In the genomic region with DNA sequence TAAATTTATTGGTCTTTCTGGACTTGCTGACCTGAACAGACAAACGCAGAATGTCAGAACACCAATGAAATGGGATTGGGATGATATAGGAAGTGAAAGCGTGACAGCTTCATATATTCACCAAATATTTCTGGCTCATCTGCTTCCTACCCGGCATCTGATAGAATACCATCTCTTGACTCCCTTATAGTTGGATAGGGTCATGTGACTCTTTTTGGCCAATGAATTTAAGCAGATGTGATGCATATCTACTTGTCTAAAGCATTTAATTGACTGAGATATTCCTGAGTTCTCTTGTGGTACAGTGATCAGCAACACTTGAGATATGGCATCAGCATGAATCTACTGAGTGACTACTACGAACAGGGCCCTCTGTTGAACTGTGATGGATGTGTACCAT, we compare ENCODE assay signal across 19 cellular contexts. TPM values are rescaled to one million over a fixed set of nuclear protein-coding genes. Genes with fewer than 3 reads are reported as not detected.
A peak's percentile ranks its signal among the peaks of the same experiment; 100 is the strongest.
DNase-seq lines count a peak whose midpoint lies in the region; ATAC-seq and TF ChIP-seq lines count a peak whose summit lies in the region.
"Had no signal": no experiment of that assay in that cellular context is flagged by ENCODE, and none has a peak within 500 bp of the region (broad histone marks: within the 10 kb centered on the region; RNA-seq: fewer than 3 reads in every experiment).

No MANE protein-coding gene starts in this region.

- H3K18ac ChIP-seq in trophoblast cell (ENCODE audit: low read length) = no peak overlapping the region

- intact Hi-C loops in CD4-positive, alpha-beta T cell (cut with DNase I, micrococcal nuclease) = no loop called here
- intact Hi-C loops in thyroid gland (cut with DNase I) = no loop called here

- peaks cover 4% of the 10 kb centered on the region for H3K27me3 Mint-ChIP-seq in CD4-positive, alpha-beta T cell
- H3K27me3 Mint-ChIP-seq in nephron (ENCODE audit: low read depth) = no peaks in the 10 kb centered on the region

- no peak for ATAC-seq in CD4-positive, alpha-beta T cell (ENCODE audit: poor library complexity)
- ATAC-seq in HG03442 (IDR thresholded peaks at IDR 0.05; ENCODE audit: unreplicated experiment) = no peak

- H3K4ac ChIP-seq in trophoblast cell (ENCODE audit: low read depth, low read length) = no peak overlapping the region

- H3K36me3 ChIP-seq in BLaER1 (no peaks in the 10 kb centered on the region), trophoblast cell (ENCODE audit: control insufficient read depth in 1 of 2, insufficient read depth in 2 of 2, low read length in 2 of 2) (no peaks in the 10 kb centered on the region), thyroid gland (no peaks in the 10 kb centered on the region)

- H2AK5ac ChIP-seq in trophoblast cell (ENCODE audit: low read length) = no peak overlapping the region

- CTCF ChIA-PET in CD4-positive, alpha-beta T cell (lab: Charles Lee) = interaction anchor here (1.7 kb wide), 1 partner anchor 51 kb away, joined by 7 read pairs; no protein-coding TSS in a partner anchor

- H3K14ac ChIP-seq in trophoblast cell (ENCODE audit: low read length) = no peak overlapping the region

- no peak overlapping the region for H4K12ac ChIP-seq in trophoblast cell (ENCODE audit: low read depth, low read length)

- no peak overlapping the region for H4K91ac ChIP-seq in trophoblast cell (ENCODE audit: low read depth, low read length)

- POLR2A ChIA-PET in CD4-positive, alpha-beta T cell (lab: Charles Lee) = interaction anchor here (0.7 to 1.0 kb wide), 2 partner anchors 56 to 887 kb away, joined by 3 to 5 read pairs; partner anchors contain the start of gene NAT10

- no peak overlapping the region for H3K9ac ChIP-seq in BLaER1
- no peak overlapping the region for H3K9ac ChIP-seq in trophoblast cell (ENCODE audit: low read length)

- peaks cover 7% of the 10 kb centered on the region for H4K20me1 ChIP-seq in BLaER1

- H3K9me3 Mint-ChIP-seq in CD4-positive, alpha-beta T cell = no peaks in the 10 kb centered on the region
- no peaks in the 10 kb centered on the region for H3K9me3 Mint-ChIP-seq in nephron
- H3K9me3 Mint-ChIP-seq: T-helper 1 cell treated with Interleukin-12 subunit alpha and Interleukin-12 subunit beta and Interleukin-4 antibody, amounts not matched to agents 30 μg/mL and 1 μg/mL, for 36 hours had no signal

- H3K4me1 ChIP-seq in BLaER1 = peaks cover 26% of the 10 kb centered on the region
- H3K4me1 ChIP-seq in trophoblast cell (ENCODE audit: control insufficient read depth in 1 of 2, insufficient read depth in 2 of 2, low read length in 2 of 2) = peaks cover 0 to 5% of the 10 kb centered on the region in 2 experiments
- peaks cover 11 to 14% of the 10 kb centered on the region in 2 donors for H3K4me1 ChIP-seq in thyroid gland

- no peak for DNase-seq in CD4-positive, alpha-beta T cell
- DNase-seq in OCI-M1 (lab: John Stamatoyannopoulos, UW) = peak; percentile 57
- no peak for DNase-seq in trophoblast cell
- DNase-seq in thyroid gland = no peak
- DNase-seq: DMS79, KBM-7, NCI-H1694, NCI-H2081, NCI-H2171, NCI-H345, NCI-H524 treated with DMSO at 0.1 percent for 48 hours, NCI-H82, SHP77 treated with DMSO at 0.1 percent for 48 hours had no signal

- no peak overlapping the region for H2BK12ac ChIP-seq in trophoblast cell (ENCODE audit: low read length)

- no peak overlapping the region for H2BK120ac ChIP-seq in trophoblast cell (ENCODE audit: insufficient read depth, low read length, poor library complexity)

- peaks cover 32% of the 10 kb centered on the region for H3K79me1 ChIP-seq in trophoblast cell (ENCODE audit: low read length)

- TF ChIP-seq POLR2A in thyroid gland (IDR thresholded peaks at IDR 0.05) = no peak

- H3K4me1 Mint-ChIP-seq in CD4-positive, alpha-beta T cell (ENCODE audit: low read depth) = peaks cover 11% of the 10 kb centered on the region
- H3K4me1 Mint-ChIP-seq in nephron = peaks cover 30% of the 10 kb centered on the region

- H3K79me2 ChIP-seq in trophoblast cell (ENCODE audit: control insufficient read depth, insufficient read depth, low read length, poor library complexity) = peaks cover 16% of the 10 kb centered on the region

- no peak overlapping the region for H2AFZ ChIP-seq in trophoblast cell (ENCODE audit: insufficient read depth, low read length, poor library complexity)

- WGBS in trophoblast cell (ENCODE audit: extremely low coverage, insufficient coverage, insufficient read length) = no CpG with 5 or more reads among the region's 4 CpGs
- 85 to 91% methylated on average over 4 of the region's 4 CpGs for WGBS in thyroid gland, 2 donors

- H2BK5ac ChIP-seq in trophoblast cell (ENCODE audit: low read depth, low read length, poor library complexity) = no peak overlapping the region

- H3K23ac ChIP-seq in trophoblast cell (ENCODE audit: low read length) = no peak overlapping the region

- H3K4me2 ChIP-seq in BLaER1 = 0 out of 2 replicates have a peak overlapping the region, but pooled peaks have one; percentile 83
- no peak overlapping the region for H3K4me2 ChIP-seq in trophoblast cell (ENCODE audit: low read length)

- H3K4me3 ChIP-seq in BLaER1 (no peak overlapping the region), trophoblast cell (ENCODE audit: low read depth, low read length) (no peak overlapping the region), thyroid gland (replicated peaks in 1 of 3) (no peak overlapping the region)

- peaks cover 18% of the 10 kb centered on the region for H3K36me3 Mint-ChIP-seq in CD4-positive, alpha-beta T cell (ENCODE audit: low read depth)
- H3K36me3 Mint-ChIP-seq in nephron (ENCODE audit: low read depth) = peaks cover 12% of the 10 kb centered on the region

- no peak overlapping the region for H4K8ac ChIP-seq in trophoblast cell (ENCODE audit: low read depth, low read length)

- no peaks in the 10 kb centered on the region for H3K9me3 ChIP-seq in BLaER1
- no peaks in the 10 kb centered on the region for H3K9me3 ChIP-seq in CD4-positive, alpha-beta T cell (ENCODE audit: control insufficient read depth, low read length)
- H3K9me3 ChIP-seq in trophoblast cell (ENCODE audit: insufficient read depth, low read depth, low read length) = no peaks in the 10 kb centered on the region
- H3K9me3 ChIP-seq in thyroid gland = no peaks in the 10 kb centered on the region

- H3K4me3 Mint-ChIP-seq in CD4-positive, alpha-beta T cell = peak overlapping the region; percentile 42
- peak overlapping the region in 1 of 3 experiments; percentile 18 for H3K4me3 Mint-ChIP-seq in nephron
- H3K4me3 Mint-ChIP-seq: T-helper 1 cell treated with Interleukin-12 subunit alpha and Interleukin-12 subunit beta and Interleukin-4 antibody, amounts not matched to agents 30 μg/mL and 1 μg/mL, for 36 hours had no signal

- H3K27ac Mint-ChIP-seq in CD4-positive, alpha-beta T cell = no peak overlapping the region
- peak overlapping the region; percentile 17 to 49 (median 43) for H3K27ac Mint-ChIP-seq in nephron
- H3K27ac Mint-ChIP-seq: T-helper 1 cell treated with Interleukin-12 subunit alpha and Interleukin-12 subunit beta and Interleukin-4 antibody, amounts not matched to agents 30 μg/mL and 1 μg/mL, for 36 hours had no signal

- H3K27ac ChIP-seq in BLaER1 = no peak overlapping the region
- H3K27ac ChIP-seq in CD4-positive, alpha-beta T cell (ENCODE audit: low read depth, low read length) = no peak overlapping the region
- H3K27ac ChIP-seq in trophoblast cell (ENCODE audit: low read depth, low read length) = no peak overlapping the region
- no peak overlapping the region for H3K27ac ChIP-seq in thyroid gland
- H3K27ac ChIP-seq: C4-2B, RWPE1 had no signal

- H3K27me3 ChIP-seq in BLaER1 = no peaks in the 10 kb centered on the region
- no peaks in the 10 kb centered on the region for H3K27me3 ChIP-seq in CD4-positive, alpha-beta T cell (ENCODE audit: control insufficient read depth, insufficient read depth, low read length)
- H3K27me3 ChIP-seq in trophoblast cell (ENCODE audit: insufficient read depth, low read length) = no peaks in the 10 kb centered on the region
- H3K27me3 ChIP-seq in thyroid gland = no peaks in the 10 kb centered on the region

- no peak for TF ChIP-seq CTCF in CD4-positive, alpha-beta T cell (IDR thresholded peaks at IDR 0.05)
- TF ChIP-seq CTCF in nephron (IDR thresholded peaks at IDR 0.05; ENCODE audit: unreplicated experiment in 3 of 3) (no peak), thyroid gland (IDR thresholded peaks at IDR 0.05) (no peak)

RNA-seq across cellular contexts. Expression of gene CAPRIN1, which starts 2.5 kb away (rescaled TPM):
- total RNA-seq in CD4-positive, alpha-beta T cell = 100 to 1,000 TPM; 107 TPM
- polyA plus RNA-seq in trophoblast cell (2013) = 229 and 231 TPM in 2 replicates
- 100 to 1,000 TPM; 164 to 207 (median 180) TPM for total RNA-seq in thyroid gland

RNA-seq across cellular contexts. Expression of gene NAT10, which starts 56.4 kb away (rescaled TPM):
- 10 to 100 TPM; 50.1 to 55.6 TPM for total RNA-seq in CD4-positive, alpha-beta T cell
- polyA plus RNA-seq in trophoblast cell (2013) = 23.6 and 25.2 TPM in 2 replicates
- total RNA-seq in thyroid gland = 10 to 100 TPM; 25.9 to 32.9 (median 31.2) TPM
